Comparison of ENCODE assay signal across 15 cellular contexts in the genomic region with DNA sequence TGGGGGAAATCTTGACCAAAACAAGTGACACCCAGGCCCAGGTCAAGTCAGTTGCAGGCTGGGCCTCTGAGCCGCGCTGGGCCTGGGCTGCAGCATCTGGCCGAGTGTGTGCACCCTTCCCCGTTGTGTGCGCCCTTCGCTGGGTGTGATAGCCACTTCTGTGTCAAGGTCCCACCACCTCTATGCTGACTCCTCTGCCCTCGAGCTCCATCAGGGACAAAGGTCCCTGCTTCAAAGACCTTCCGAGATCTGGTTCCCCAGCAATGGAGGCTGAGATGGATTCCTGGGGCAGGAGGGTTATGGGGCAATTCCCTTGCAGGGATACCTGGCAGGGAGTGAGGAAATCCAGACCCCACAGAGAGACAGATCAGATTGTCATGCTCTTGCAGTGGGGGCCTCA.
DNase-seq lines count a peak whose midpoint lies in the region; ATAC-seq and TF ChIP-seq lines count a peak whose summit lies in the region.
"Had no signal": no experiment of that assay in that cellular context is flagged by ENCODE, and none has a peak within 500 bp of the region (broad histone marks: within the 10 kb centered on the region; RNA-seq: fewer than 3 reads in every experiment).

No MANE protein-coding gene starts in this region.

- peak overlapping the region; percentile 42 for H3K27ac Mint-ChIP-seq in nephron progenitor cell
- no peak overlapping the region for H3K27ac Mint-ChIP-seq in immature natural killer cell
- H3K27ac Mint-ChIP-seq: B cell; CD8-positive, alpha-beta T cell had no signal

- H3K27me3 Mint-ChIP-seq in nephron progenitor cell (ENCODE audit: low read depth, poor library complexity) (peaks cover 6% of the 10 kb centered on the region), immature natural killer cell (ENCODE audit: low read depth in 3 of 3) (no peaks in the 10 kb centered on the region)
- H3K27me3 Mint-ChIP-seq: B cell had no signal

- intact Hi-C loops in esophagus muscularis mucosa (cut with DNase I): no loop called here

- no peaks in the 10 kb centered on the region for H3K27me3 ChIP-seq in esophagus muscularis mucosa
- no peaks in the 10 kb centered on the region for H3K27me3 ChIP-seq in thoracic aorta (replicated peaks; ENCODE audit: insufficient read depth)
- H3K27me3 ChIP-seq: BLaER1 treated with 17β-estradiol and CSF1 and Interleukin-3, amounts not matched to agents 10 nM and 100 nM had no signal

- no peaks in the 10 kb centered on the region for H3K4me1 ChIP-seq in esophagus muscularis mucosa
- no peaks in the 10 kb centered on the region for H3K4me1 ChIP-seq in thoracic aorta (ENCODE audit: control insufficient read depth in 1 of 2, low read depth in 2 of 2)
- H3K4me1 ChIP-seq: BLaER1 treated with 17β-estradiol and CSF1 and Interleukin-3, amounts not matched to agents 10 nM and 100 nM had no signal

- H3K4me1 Mint-ChIP-seq in nephron progenitor cell (peaks cover 8% of the 10 kb centered on the region), immature natural killer cell (no peaks in the 10 kb centered on the region)
- H3K4me1 Mint-ChIP-seq: B cell had no signal

- H3K36me3 ChIP-seq in esophagus muscularis mucosa (no peaks in the 10 kb centered on the region), thoracic aorta (no peaks in the 10 kb centered on the region)
- H3K36me3 ChIP-seq: BLaER1 treated with 17β-estradiol and CSF1 and Interleukin-3, amounts not matched to agents 10 nM and 100 nM had no signal

- no peak overlapping the region for H3K27ac ChIP-seq in esophagus muscularis mucosa (replicated peaks in 1 of 4)
- no peak overlapping the region for H3K27ac ChIP-seq in thoracic aorta
- H3K27ac ChIP-seq: BLaER1 treated with 17β-estradiol and CSF1 and Interleukin-3, amounts not matched to agents 10 nM and 100 nM had no signal

- H3K9me3 ChIP-seq in esophagus muscularis mucosa: no peaks in the 10 kb centered on the region
- no peaks in the 10 kb centered on the region for H3K9me3 ChIP-seq in thoracic aorta
- H3K9me3 ChIP-seq: BLaER1 treated with 17β-estradiol and CSF1 and Interleukin-3, amounts not matched to agents 10 nM and 100 nM had no signal

- 100% methylated on average over 8 of the region's 8 CpGs for WGBS in esophagus muscularis mucosa

- H3K4me3 ChIP-seq in esophagus muscularis mucosa (no peak overlapping the region), thoracic aorta (no peak overlapping the region)
- H3K4me3 ChIP-seq: BLaER1 treated with 17β-estradiol and CSF1 and Interleukin-3, amounts not matched to agents 10 nM and 100 nM had no signal

- DNase-seq in esophagus muscularis mucosa (ENCODE audit: extremely low spot score) (peak; percentile 70), nephron progenitor cell (no peak), thoracic aorta (ENCODE audit: low spot score) (no peak), NCI-H526 (lab: John Stamatoyannopoulos, UW) (no peak), immature natural killer cell (no peak)
- DNase-seq in activated CD4-positive, alpha-beta T cell treated with anti-CD3 and anti-CD28 coated beads for 4 hours: no peak
- DNase-seq: CD8-positive, alpha-beta T cell; COR-L47; DMS 273 treated with DMSO at 0.1 percent for 48 hours; DMS53; DND-41; EL; H9 had no signal

- H3K9me3 Mint-ChIP-seq in nephron progenitor cell (peaks cover 21% of the 10 kb centered on the region), immature natural killer cell (peaks cover 0 to 15% (median 5%) of the 10 kb centered on the region in 6 donors)

- TF ChIP-seq CTCF in esophagus muscularis mucosa (IDR thresholded peaks at IDR 0.05): no peak
- TF ChIP-seq CTCF in nephron progenitor cell (IDR thresholded peaks at IDR 0.05): no peak
- no peak for TF ChIP-seq CTCF in thoracic aorta (IDR thresholded peaks at IDR 0.05)

- no peaks in the 10 kb centered on the region for H3K36me3 Mint-ChIP-seq in nephron progenitor cell (ENCODE audit: low read depth)
- no peaks in the 10 kb centered on the region for H3K36me3 Mint-ChIP-seq in immature natural killer cell
- H3K36me3 Mint-ChIP-seq: CD8-positive, alpha-beta T cell had no signal

- H3K4me3 Mint-ChIP-seq in nephron progenitor cell (no peak overlapping the region), immature natural killer cell (no peak overlapping the region)
- H3K4me3 Mint-ChIP-seq: B cell; CD8-positive, alpha-beta T cell; H9 had no signal

- TF ChIP-seq POLR2A in esophagus muscularis mucosa (IDR thresholded peaks at IDR 0.05; ENCODE audit: low read depth): no peak

- ATAC-seq in thoracic aorta (ENCODE audit: insufficient number of reproducible peaks, low FRiP score, low read depth): peak; percentile 36
- ATAC-seq: CD8-positive, alpha-beta T cell had no signal

- TF ChIP-seq EP300 in esophagus muscularis mucosa (IDR thresholded peaks at IDR 0.05): no peak
